In the genomic region with DNA sequence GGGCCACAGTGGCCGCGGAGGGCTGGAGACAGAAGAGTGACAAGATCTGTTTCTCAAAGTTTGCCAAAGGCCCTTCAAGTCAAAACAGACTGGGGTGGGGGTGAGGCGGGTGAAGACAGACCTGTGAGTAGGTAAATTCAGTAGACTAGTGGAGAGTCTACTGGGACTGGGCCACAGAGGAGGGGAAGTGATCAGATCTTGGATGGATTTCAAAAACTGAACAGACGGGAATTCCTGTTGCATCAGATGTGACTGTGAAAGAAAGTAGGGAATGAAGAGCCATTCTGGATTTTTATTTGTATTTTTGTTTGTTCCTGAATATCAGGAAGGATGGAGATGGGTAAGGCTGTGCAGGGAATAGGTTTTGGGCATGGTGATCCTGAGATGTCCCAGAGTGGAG, we compare ENCODE assay signal across 5 cellular contexts. TPM values are rescaled to one million over a fixed set of nuclear protein-coding genes. Genes with fewer than 3 reads are reported as not detected.
DNase-seq lines count a peak whose midpoint lies in the region; ATAC-seq, FAIRE-seq and TF ChIP-seq lines count a peak whose summit lies in the region.
"Not testable (repeated sequence)": the region's sequence is repeated elsewhere in the genome, so short reads cannot be mapped to it uniquely, and the experiment has no call there.

No MANE protein-coding gene starts in this region.

- not testable (repeated sequence) for H2AFZ ChIP-seq in astrocyte (ENCODE audit: low read depth, low read length)

- H3K9ac ChIP-seq in astrocyte (ENCODE audit: low read length), result peak overlapping the region; percentile 46

- in situ Hi-C loops in Panc1 (cut with HindIII; ENCODE audit: low pct_unique_long_range_greater_than_20kb, low sequenced_read_pairs), result not testable (repeated sequence)

- H3K4me3 ChIP-seq in Panc1 (ENCODE audit: low read depth in 2 of 2, low read length in 2 of 2), result peak overlapping the region; percentile 60 to 61
- H3K4me3 ChIP-seq in astrocyte (ENCODE audit: insufficient read depth, low read depth, low read length), result peak overlapping the region; percentile 51
- H3K4me3 ChIP-seq in gastroesophageal sphincter, result peak overlapping the region; percentile 16 to 83

- not testable (repeated sequence) for TF ChIP-seq POLR2A in gastroesophageal sphincter (IDR thresholded peaks at IDR 0.05)

- H3K4me3 Mint-ChIP-seq in astrocyte (ENCODE audit: unreplicated experiment), result peak overlapping the region; percentile 92
- H3K4me3 Mint-ChIP-seq in natural killer cell treated with Interleukin-12 subunit alpha and Interleukin-12 subunit beta and Interleukin-15 and Interleukin-18, amount 100 ng/mL, for 72 hours, result peak overlapping the region; percentile 85

- peaks cover 30% of the 10 kb centered on the region for H3K36me3 Mint-ChIP-seq in astrocyte (ENCODE audit: low read depth, unreplicated experiment)
- H3K36me3 Mint-ChIP-seq in natural killer cell treated with Interleukin-12 subunit alpha and Interleukin-12 subunit beta and Interleukin-15 and Interleukin-18, amount 100 ng/mL, for 72 hours, result peaks cover 61% of the 10 kb centered on the region

- intact Hi-C loops in Panc1 (cut with micrococcal nuclease; ENCODE audit: unreplicated experiment), result not testable (repeated sequence)

- CTCF ChIA-PET in Panc1 (lab: Charles Lee), result not testable (repeated sequence)

- FAIRE-seq in astrocyte (lab: Jason Lieb, UNC), result not testable (repeated sequence)

- peaks cover 18% of the 10 kb centered on the region for H3K9me3 Mint-ChIP-seq in astrocyte (ENCODE audit: unreplicated experiment)
- peaks cover 18% of the 10 kb centered on the region for H3K9me3 Mint-ChIP-seq in natural killer cell treated with Interleukin-12 subunit alpha and Interleukin-12 subunit beta and Interleukin-15 and Interleukin-18, amount 100 ng/mL, for 72 hours

- POLR2A ChIA-PET in Panc1 (lab: Charles Lee), result interaction anchor here (0.6 kb wide), 1 partner anchor 240 kb away, joined by 6 read pairs; no protein-coding TSS in a partner anchor

- DNase-seq in Panc1 (ENCODE audit: low read depth, low spot score); natural killer cell treated with Interleukin-12 subunit alpha and Interleukin-12 subunit beta and Interleukin-15 and Interleukin-18, amount 100 ng/mL, for 72 hours (ENCODE audit: low spot score): not testable (repeated sequence)
- peak; percentile 12 for DNase-seq in astrocyte (ENCODE audit: low read depth)

- not testable (repeated sequence) for H3K36me3 ChIP-seq in Panc1 (ENCODE audit: control insufficient read depth, insufficient read depth, low read length); astrocyte (ENCODE audit: insufficient read depth, low read length)
- H3K36me3 ChIP-seq in gastroesophageal sphincter, result peaks cover 0 to 28% of the 10 kb centered on the region in 2 donors

- H3K4me1 Mint-ChIP-seq in astrocyte (ENCODE audit: low read depth, unreplicated experiment), result not testable (repeated sequence)
- H3K4me1 Mint-ChIP-seq in natural killer cell treated with Interleukin-12 subunit alpha and Interleukin-12 subunit beta and Interleukin-15 and Interleukin-18, amount 100 ng/mL, for 72 hours (ENCODE audit: low read depth in 2 of 2), result peaks cover 20 to 26% of the 10 kb centered on the region in 2 donors

- not testable (repeated sequence) for H3K27me3 ChIP-seq in Panc1 (ENCODE audit: control insufficient read depth, insufficient read depth, low read length); astrocyte (ENCODE audit: insufficient read depth, low read length); gastroesophageal sphincter

- not testable (repeated sequence) for TF ChIP-seq EP300 in gastroesophageal sphincter (IDR thresholded peaks at IDR 0.05)

- WGBS in gastroesophageal sphincter (ENCODE audit: low coverage in 1 of 2), 2 donors, result 0% methylated on average over 1 of the region's 4 CpGs

- peak overlapping the region; percentile 37 for H3K27ac Mint-ChIP-seq in astrocyte (ENCODE audit: unreplicated experiment)
- H3K27ac Mint-ChIP-seq in natural killer cell treated with Interleukin-12 subunit alpha and Interleukin-12 subunit beta and Interleukin-15 and Interleukin-18, amount 100 ng/mL, for 72 hours, result peak overlapping the region; percentile 47 to 74

- ATAC-seq in GM19351 (IDR thresholded peaks at IDR 0.05; ENCODE audit: unreplicated experiment), result peak; percentile 10
- not testable (repeated sequence) for ATAC-seq in Panc1; gastroesophageal sphincter; natural killer cell treated with Interleukin-12 subunit alpha and Interleukin-12 subunit beta and Interleukin-15 and Interleukin-18, amount 100 ng/mL, for 72 hours

- peaks cover 36% of the 10 kb centered on the region for H3K79me2 ChIP-seq in astrocyte (ENCODE audit: insufficient read depth, low read length)

- not testable (repeated sequence) for H3K27me3 Mint-ChIP-seq in astrocyte (ENCODE audit: low read depth, unreplicated experiment); natural killer cell treated with Interleukin-12 subunit alpha and Interleukin-12 subunit beta and Interleukin-15 and Interleukin-18, amount 100 ng/mL, for 72 hours

- not testable (repeated sequence) for TF ChIP-seq CTCF in Panc1 (IDR thresholded peaks at IDR 0.05); astrocyte (IDR thresholded peaks at IDR 0.05; ENCODE audit: insufficient read depth, low read depth, low read length); gastroesophageal sphincter (IDR thresholded peaks at IDR 0.05)

- not testable (repeated sequence) for H3K9me3 ChIP-seq in Panc1 (ENCODE audit: control insufficient read depth, insufficient read depth, low read depth, low read length)
- H3K9me3 ChIP-seq in astrocyte (ENCODE audit: insufficient read depth, low read depth, low read length), result peaks cover 10% of the 10 kb centered on the region
- H3K9me3 ChIP-seq in gastroesophageal sphincter, result peaks cover 0 to 31% (median 0%) of the 10 kb centered on the region in 3 donors

- TSS peak; percentile 62 for BruUV-seq in Panc1 (replicated peaks; lab: Mats Ljungman, UMichigan)

- H4K20me1 ChIP-seq in astrocyte (ENCODE audit: insufficient read depth, low read length), result not testable (repeated sequence)

- peak overlapping the region; percentile 80 for H3K4me2 ChIP-seq in astrocyte (ENCODE audit: low read length)

- H3K27ac ChIP-seq in Panc1 (ENCODE audit: low read length), result peak overlapping the region; percentile 39; the same call in 1 of the 2 replicates
- not testable (repeated sequence) for H3K27ac ChIP-seq in astrocyte (ENCODE audit: low read depth, low read length); gastroesophageal sphincter

- not testable (repeated sequence) for H3K4me1 ChIP-seq in Panc1 (ENCODE audit: control insufficient read depth, insufficient read depth, low read length); astrocyte (ENCODE audit: insufficient read depth, low read length)
- H3K4me1 ChIP-seq in gastroesophageal sphincter, result peaks cover 0 to 14% (median 4%) of the 10 kb centered on the region in 3 donors

RNA-seq across cellular contexts. Expression of gene ZNF773, which starts 0.7 kb away (rescaled TPM):
- total RNA-seq in Panc1 (2021; ENCODE audit: unreplicated experiment) (10.2 TPM), astrocyte (11.4 and 13.3 TPM in 2 replicates), gastroesophageal sphincter (10 to 100 TPM in 3 of 4 donors, 1 to 10 TPM in 1; 5.1 to 22.1 (median 13.9) TPM)
- 7.8 TPM for polyA plus RNA-seq in Panc1 (2012; ENCODE audit: insufficient read length)
- total RNA-seq in natural killer cell treated with Interleukin-12 subunit alpha and Interleukin-12 subunit beta and Interleukin-15 and Interleukin-18, amount 100 ng/mL, for 72 hours, result 1 to 10 TPM; 4.8 to 5.6 TPM

RNA-seq across cellular contexts. Expression of gene ZNF419, which starts 12.8 kb away (rescaled TPM):
- 14.0 TPM for total RNA-seq in Panc1 (2021; ENCODE audit: unreplicated experiment)
- polyA plus RNA-seq in Panc1 (2012; ENCODE audit: insufficient read length), result 8.2 TPM
- total RNA-seq in astrocyte, result 13.1 and 14.1 TPM in 2 replicates
- 10 to 100 TPM in 2 of 4 donors, 1 to 10 TPM in 2; 6.4 to 30.8 (median 10.1) TPM for total RNA-seq in gastroesophageal sphincter
- 1 to 10 TPM; 6.7 to 7.2 TPM for total RNA-seq in natural killer cell treated with Interleukin-12 subunit alpha and Interleukin-12 subunit beta and Interleukin-15 and Interleukin-18, amount 100 ng/mL, for 72 hours

RNA-seq across cellular contexts. Expression of gene ZNF772, which starts 23.0 kb away (rescaled TPM):
- total RNA-seq in Panc1 (2021; ENCODE audit: unreplicated experiment) (6.2 TPM), astrocyte (13.8 and 14.5 TPM in 2 replicates), gastroesophageal sphincter (10 to 100 TPM in 2 of 4 donors, 1 to 10 TPM in 2; 5.8 to 15.5 (median 11.7) TPM)
- polyA plus RNA-seq in Panc1 (2012; ENCODE audit: insufficient read length), result 2.1 TPM
- total RNA-seq in natural killer cell treated with Interleukin-12 subunit alpha and Interleukin-12 subunit beta and Interleukin-15 and Interleukin-18, amount 100 ng/mL, for 72 hours, result 1 to 10 TPM; 3.4 to 6.8 TPM

RNA-seq across cellular contexts. Expression of gene ZNF549, which starts 26.8 kb away (rescaled TPM):
- not detected for total RNA-seq in Panc1 (2021; ENCODE audit: unreplicated experiment)
- polyA plus RNA-seq in Panc1 (2012; ENCODE audit: insufficient read length), result 0.04 TPM
- total RNA-seq in astrocyte, result 6.7 and 7.3 TPM in 2 replicates
- 1 to 10 TPM; 5.4 to 9.3 (median 5.7) TPM for total RNA-seq in gastroesophageal sphincter
- 1 to 10 TPM; 4.8 to 7.3 TPM for total RNA-seq in natural killer cell treated with Interleukin-12 subunit alpha and Interleukin-12 subunit beta and Interleukin-15 and Interleukin-18, amount 100 ng/mL, for 72 hours

RNA-seq across cellular contexts. Expression of gene VN1R1, which starts 43.5 kb away (rescaled TPM):
- total RNA-seq in Panc1 (2021; ENCODE audit: unreplicated experiment) (0.18 TPM), astrocyte (1.5 and 1.7 TPM in 2 replicates), gastroesophageal sphincter (1 to 10 TPM in 2 of 4 donors, under 1 TPM in 2; 0.57 to 2.3 (median 1.5) TPM)
- polyA plus RNA-seq in Panc1 (2012; ENCODE audit: insufficient read length), result 0.11 TPM
- total RNA-seq in natural killer cell treated with Interleukin-12 subunit alpha and Interleukin-12 subunit beta and Interleukin-15 and Interleukin-18, amount 100 ng/mL, for 72 hours, result under 1 TPM in 1 of 2 donors, not detected in 1; 0.21 TPM
